Comparison of ENCODE assay signal across 11 cellular contexts in the genomic region with DNA sequence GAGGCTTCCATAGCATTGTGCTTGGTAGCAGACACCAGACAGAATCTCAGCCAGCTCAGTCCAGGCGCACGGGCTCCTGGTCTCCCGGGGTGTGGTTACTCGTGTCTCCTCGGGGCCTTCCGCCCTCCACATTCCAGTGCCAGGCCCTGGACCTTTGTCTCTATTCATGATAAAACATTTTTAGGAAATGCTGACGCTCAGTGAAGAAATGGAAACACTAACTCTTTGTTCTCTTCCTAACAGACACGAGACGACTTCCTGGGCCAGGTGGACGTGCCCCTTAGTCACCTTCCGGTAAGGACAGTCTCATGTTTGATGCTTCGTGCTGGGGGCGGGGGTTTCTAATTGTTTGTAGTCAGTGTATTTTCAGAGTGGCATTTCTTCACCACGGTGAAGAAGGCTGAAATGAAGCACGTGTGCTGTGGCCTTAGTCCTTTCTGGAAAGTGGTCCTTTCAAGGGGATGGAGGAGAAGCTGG.
A peak's percentile ranks its signal among the peaks of the same experiment; 100 is the strongest.
DNase-seq lines count a peak whose midpoint lies in the region; ATAC-seq and TF ChIP-seq lines count a peak whose summit lies in the region.
"Had no signal": no experiment of that assay in that cellular context is flagged by ENCODE, and none has a peak within 500 bp of the region (broad histone marks: within the 10 kb centered on the region; RNA-seq: fewer than 3 reads in every experiment).

No MANE protein-coding gene starts in this region.

- no peak overlapping the region for H3K4me3 Mint-ChIP-seq in naive thymus-derived CD4-positive, alpha-beta T cell
- no peak overlapping the region for H3K4me3 Mint-ChIP-seq in activated T-helper 2 cell treated with anti-CD3 and anti-CD28 coated beads, Interferon-gamma antibody, Interleukin-2, Interleukin-4, amounts not matched to agents 10 μg/mL and 5 μg/mL and 100 μg/mL, durations not matched to agents 14 hours and 24 hours and 36 hours (ENCODE audit: low read depth)

- intact Hi-C loops in esophagus muscularis mucosa (cut with DNase I) = loop anchor here (5.0 kb wide), 2 partner anchors 268 to 438 kb away; no protein-coding TSS in a partner anchor
- intact Hi-C loops in naive thymus-derived CD4-positive, alpha-beta T cell (cut with micrococcal nuclease) = no loop called here
- intact Hi-C loops in activated T-helper 2 cell treated with anti-CD3 and anti-CD28 coated beads, Interferon-gamma antibody, Interleukin-2, Interleukin-4, amounts not matched to agents 10 μg/mL and 5 μg/mL and 100 μg/mL, durations not matched to agents 14 hours and 24 hours and 36 hours (cut with micrococcal nuclease) = no loop called here

- no peak for TF ChIP-seq POLR2A in esophagus muscularis mucosa (IDR thresholded peaks at IDR 0.05; ENCODE audit: low read depth)

- no peaks in the 10 kb centered on the region for H3K9me3 ChIP-seq in esophagus muscularis mucosa
- H3K9me3 ChIP-seq in naive thymus-derived CD4-positive, alpha-beta T cell (ENCODE audit: control insufficient read depth in 2 of 3, low read length in 3 of 3) = no peaks in the 10 kb centered on the region
- H3K9me3 ChIP-seq: tibial artery had no signal

- peaks cover 0 to 13% (median 0%) of the 10 kb centered on the region in 5 donors for H3K27me3 Mint-ChIP-seq in naive thymus-derived CD4-positive, alpha-beta T cell
- peaks cover 7% of the 10 kb centered on the region for H3K27me3 Mint-ChIP-seq in activated T-helper 2 cell treated with anti-CD3 and anti-CD28 coated beads, Interferon-gamma antibody, Interleukin-2, Interleukin-4, amounts not matched to agents 10 μg/mL and 5 μg/mL and 100 μg/mL, durations not matched to agents 14 hours and 24 hours and 36 hours (ENCODE audit: low read depth)

- WGBS in esophagus muscularis mucosa = 75% methylated on average over 15 of the region's 15 CpGs

- DNase-seq in A172 (ENCODE audit: low spot score) (peak; percentile 65), RPMI7951 (ENCODE audit: low read depth) (peak; percentile 79), esophagus muscularis mucosa (ENCODE audit: extremely low spot score) (no peak), DMS79 (lab: John Stamatoyannopoulos, UW) (no peak), putamen (ENCODE audit: low spot score) (no peak), NCI-H226 (no peak)
- no peak for DNase-seq in naive thymus-derived CD4-positive, alpha-beta T cell
- DNase-seq in activated T-helper 2 cell treated with anti-CD3 and anti-CD28 coated beads, Interferon-gamma antibody, Interleukin-2, Interleukin-4, amounts not matched to agents 10 μg/mL and 5 μg/mL and 100 μg/mL, durations not matched to agents 14 hours and 24 hours and 36 hours (ENCODE audit: low spot score) = no peak
- DNase-seq: activated gamma-delta T cell, NCI-H1092, tibial artery had no signal

- H3K4me3 ChIP-seq in esophagus muscularis mucosa = no peak overlapping the region
- H3K4me3 ChIP-seq in naive thymus-derived CD4-positive, alpha-beta T cell (ENCODE audit: low read length) = no peak overlapping the region
- H3K4me3 ChIP-seq: tibial artery had no signal

- TF ChIP-seq CTCF in esophagus muscularis mucosa (IDR thresholded peaks at IDR 0.05) = no peak

- no peaks in the 10 kb centered on the region for H3K36me3 Mint-ChIP-seq in naive thymus-derived CD4-positive, alpha-beta T cell
- no peaks in the 10 kb centered on the region for H3K36me3 Mint-ChIP-seq in activated T-helper 2 cell treated with anti-CD3 and anti-CD28 coated beads, Interferon-gamma antibody, Interleukin-2, Interleukin-4, amounts not matched to agents 10 μg/mL and 5 μg/mL and 100 μg/mL, durations not matched to agents 14 hours and 24 hours and 36 hours (ENCODE audit: low read depth)

- peaks cover 46 to 54% (median 51%) of the 10 kb centered on the region in 4 donors for H3K4me1 ChIP-seq in esophagus muscularis mucosa
- H3K4me1 ChIP-seq in naive thymus-derived CD4-positive, alpha-beta T cell (ENCODE audit: control insufficient read depth in 2 of 2, insufficient read depth in 2 of 2, low read length in 2 of 2) = peaks cover 0 to 37% of the 10 kb centered on the region in 2 donors
- H3K4me1 ChIP-seq: tibial artery had no signal

- H3K9me3 Mint-ChIP-seq in naive thymus-derived CD4-positive, alpha-beta T cell = no peaks in the 10 kb centered on the region
- no peaks in the 10 kb centered on the region for H3K9me3 Mint-ChIP-seq in activated T-helper 2 cell treated with anti-CD3 and anti-CD28 coated beads, Interferon-gamma antibody, Interleukin-2, Interleukin-4, amounts not matched to agents 10 μg/mL and 5 μg/mL and 100 μg/mL, durations not matched to agents 14 hours and 24 hours and 36 hours

- no peak for ATAC-seq in naive thymus-derived CD4-positive, alpha-beta T cell

- peak overlapping the region; percentile 77 to 81 (median 78) for H3K27ac ChIP-seq in esophagus muscularis mucosa (replicated peaks in 1 of 4)
- no peak overlapping the region for H3K27ac ChIP-seq in naive thymus-derived CD4-positive, alpha-beta T cell (ENCODE audit: low read depth, low read length)
- H3K27ac ChIP-seq: tibial artery had no signal

- H3K27me3 ChIP-seq in esophagus muscularis mucosa = no peaks in the 10 kb centered on the region
- no peaks in the 10 kb centered on the region for H3K27me3 ChIP-seq in naive thymus-derived CD4-positive, alpha-beta T cell (ENCODE audit: control insufficient read depth in 2 of 2, insufficient read depth in 2 of 2, low read length in 2 of 2)
- H3K27me3 ChIP-seq: tibial artery had no signal

- H3K4me1 Mint-ChIP-seq in naive thymus-derived CD4-positive, alpha-beta T cell = peaks cover 9 to 69% (median 53%) of the 10 kb centered on the region in 7 donors
- peaks cover 4% of the 10 kb centered on the region for H3K4me1 Mint-ChIP-seq in activated T-helper 2 cell treated with anti-CD3 and anti-CD28 coated beads, Interferon-gamma antibody, Interleukin-2, Interleukin-4, amounts not matched to agents 10 μg/mL and 5 μg/mL and 100 μg/mL, durations not matched to agents 14 hours and 24 hours and 36 hours (ENCODE audit: low read depth)

- no peaks in the 10 kb centered on the region for H3K36me3 ChIP-seq in esophagus muscularis mucosa
- no peaks in the 10 kb centered on the region for H3K36me3 ChIP-seq in naive thymus-derived CD4-positive, alpha-beta T cell (ENCODE audit: control insufficient read depth in 2 of 3, insufficient read depth in 3 of 3, low read length in 3 of 3)
- H3K36me3 ChIP-seq: tibial artery had no signal

- no peak for TF ChIP-seq EP300 in esophagus muscularis mucosa (IDR thresholded peaks at IDR 0.05)

- CTCF ChIA-PET in naive thymus-derived CD4-positive, alpha-beta T cell (lab: Charles Lee) = interaction anchor here (0.5 to 1.6 kb wide), 3 partner anchors 21 to 135 kb away, joined by 3 to 4 read pairs (median 3); no protein-coding TSS in a partner anchor

- peak overlapping the region in 5 of 9 donors; percentile 15 to 56 (median 32) for H3K27ac Mint-ChIP-seq in naive thymus-derived CD4-positive, alpha-beta T cell
- H3K27ac Mint-ChIP-seq in activated T-helper 2 cell treated with anti-CD3 and anti-CD28 coated beads, Interferon-gamma antibody, Interleukin-2, Interleukin-4, amounts not matched to agents 10 μg/mL and 5 μg/mL and 100 μg/mL, durations not matched to agents 14 hours and 24 hours and 36 hours = no peak overlapping the region

- POLR2A ChIA-PET in naive thymus-derived CD4-positive, alpha-beta T cell (lab: Charles Lee) = interaction anchor here (0.9 kb wide), 1 partner anchor 255 kb away, joined by 7 read pairs; no protein-coding TSS in a partner anchor

Comparison
In these comparisons a context has a peak if more than half of its experiments do, and no peak if none do; other contexts are left out.
1. DNase-seq: peak in A172 (single experiment) and RPMI7951 (single experiment); none in esophagus muscularis mucosa (single experiment), naive thymus-derived CD4-positive, alpha-beta T cell (0 of 9), DMS79 (single experiment), putamen (single experiment), NCI-H226 (single experiment) and activated T-helper 2 cell treated with anti-CD3 and anti-CD28 coated beads, Interferon-gamma antibody, Interleukin-2, Interleukin-4, amounts not matched to agents 10 μg/mL and 5 μg/mL and 100 μg/mL, durations not matched to agents 14 hours and 24 hours and 36 hours (single experiment).